34 cellular contexts compared by ENCODE assay signal in the genomic region with DNA sequence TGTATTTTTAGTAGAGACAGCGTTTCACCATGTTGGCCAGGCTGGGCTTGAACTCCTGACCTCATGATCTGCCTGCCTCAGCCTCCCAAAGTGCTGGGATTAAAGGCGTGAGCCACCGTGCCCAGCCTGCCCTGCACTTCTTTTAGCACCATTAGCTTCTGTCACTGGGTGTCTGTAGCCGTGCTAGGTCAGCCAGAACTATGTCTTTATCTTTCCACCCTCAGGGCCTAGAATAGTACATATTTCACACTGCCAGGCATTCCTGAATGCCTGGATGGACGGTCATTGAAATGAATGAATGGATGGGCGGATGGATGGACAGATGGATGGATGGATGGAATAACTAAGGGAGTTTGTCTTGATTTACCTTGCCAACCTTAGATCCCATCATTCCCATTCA.
"Had no signal": no experiment of that assay in that cellular context is flagged by ENCODE, and none has a peak within 500 bp of the region (broad histone marks: within the 10 kb centered on the region; RNA-seq: fewer than 3 reads in every experiment).

No MANE protein-coding gene starts in this region.

- H3K9me3 Mint-ChIP-seq: activated CD4-positive, alpha-beta memory T cell treated with anti-CD3 and anti-CD28 coated beads for 36 hours; activated naive CD4-positive, alpha-beta T cell treated with anti-CD3 and anti-CD28 coated beads for 36 hours; activated naive CD8-positive, alpha-beta T cell treated with anti-CD3 and anti-CD28 coated beads, Interleukin-2, amount 50 U/mL, for 24 hours; activated T-cell treated with anti-CD3 and anti-CD28 coated beads, Interleukin-2, amount 50 U/mL, for 4 hours; activated T-helper 1 cell treated with anti-CD3 and anti-CD28 coated beads, Interleukin-12 subunit alpha, Interleukin-12 subunit beta, Interleukin-2, Interleukin-4 antibody, amounts not matched to agents 30 ng/mL and 10 ng/mL and 1 ng/mL, durations not matched to agents 14 hours and 24 hours and 36 hours; T-helper 1 cell treated with Interleukin-12 subunit alpha and Interleukin-12 subunit beta and Interleukin-4 antibody, amounts not matched to agents 30 μg/mL and 1 μg/mL, for 36 hours; T-helper 2 cell treated with Interferon-gamma antibody and Interleukin-4, amounts not matched to agents 5 μg/mL and 100 μg/mL, for 36 hours had no signal

- H3K27me3 ChIP-seq: brain microvascular endothelial cell, MG63, Peyer's patch, SJCRH30 had no signal

- H3K4me3 Mint-ChIP-seq: activated CD4-positive, alpha-beta memory T cell treated with anti-CD3 and anti-CD28 coated beads for 36 hours; activated CD4-positive, alpha-beta T cell treated with anti-CD3 and anti-CD28 coated beads for 36 hours; activated naive CD4-positive, alpha-beta T cell treated with anti-CD3 and anti-CD28 coated beads for 36 hours; activated naive CD8-positive, alpha-beta T cell; activated naive CD8-positive, alpha-beta T cell treated with anti-CD3 and anti-CD28 coated beads, Interleukin-2, amount 50 U/mL, for 24 hours; activated T-cell treated with anti-CD3 and anti-CD28 coated beads, Interleukin-2, amount 50 U/mL, for 4 hours; activated T-helper 1 cell treated with anti-CD3 and anti-CD28 coated beads, Interleukin-12 subunit alpha, Interleukin-12 subunit beta, Interleukin-2, Interleukin-4 antibody, amounts not matched to agents 30 ng/mL and 10 ng/mL and 1 ng/mL, durations not matched to agents 14 hours and 24 hours and 36 hours; T-helper 1 cell treated with Interleukin-12 subunit alpha and Interleukin-12 subunit beta and Interleukin-4 antibody, amounts not matched to agents 30 μg/mL and 1 μg/mL, for 36 hours; T-helper 2 cell treated with Interferon-gamma antibody and Interleukin-4, amounts not matched to agents 5 μg/mL and 100 μg/mL, for 36 hours; WTC11 had no signal

- H3K27ac Mint-ChIP-seq: activated CD4-positive, alpha-beta memory T cell treated with anti-CD3 and anti-CD28 coated beads for 36 hours; activated CD4-positive, alpha-beta T cell treated with anti-CD3 and anti-CD28 coated beads for 36 hours; activated naive CD4-positive, alpha-beta T cell treated with anti-CD3 and anti-CD28 coated beads for 36 hours; activated naive CD8-positive, alpha-beta T cell; activated naive CD8-positive, alpha-beta T cell treated with anti-CD3 and anti-CD28 coated beads, Interleukin-2, amount 50 U/mL, for 24 hours; activated T-helper 1 cell treated with anti-CD3 and anti-CD28 coated beads, Interleukin-12 subunit alpha, Interleukin-12 subunit beta, Interleukin-2, Interleukin-4 antibody, amounts not matched to agents 30 ng/mL and 10 ng/mL and 1 ng/mL, durations not matched to agents 14 hours and 24 hours and 36 hours; T-helper 1 cell treated with Interleukin-12 subunit alpha and Interleukin-12 subunit beta and Interleukin-4 antibody, amounts not matched to agents 30 μg/mL and 1 μg/mL, for 36 hours; T-helper 2 cell treated with Interferon-gamma antibody and Interleukin-4, amounts not matched to agents 5 μg/mL and 100 μg/mL, for 36 hours; WTC11 had no signal

- H3K4me1 ChIP-seq: Peyer's patch, SJCRH30 had no signal

- H3K27me3 Mint-ChIP-seq: activated CD4-positive, alpha-beta memory T cell treated with anti-CD3 and anti-CD28 coated beads for 36 hours had no signal

- ATAC-seq: activated CD4-positive, alpha-beta T cell treated with anti-CD3 and anti-CD28 coated beads for 36 hours; activated CD4-positive, CD25-positive, alpha-beta regulatory T cell treated with anti-CD3 and anti-CD28 coated beads, Interleukin-2, amount 50 U/mL, for 24 hours; activated naive CD8-positive, alpha-beta T cell treated with anti-CD3 and anti-CD28 coated beads, Interleukin-2, amount 50 U/mL, for 24 hours; activated T-cell treated with anti-CD3 and anti-CD28 coated beads, Interleukin-2, amount 50 U/mL, for 4 hours; PC-3 had no signal

- H3K36me3 Mint-ChIP-seq: activated CD4-positive, alpha-beta memory T cell treated with anti-CD3 and anti-CD28 coated beads for 36 hours; WTC11 had no signal

- DNase-seq: activated CD4-positive, alpha-beta memory T cell treated with anti-CD3 and anti-CD28 coated beads for 36 hours; activated CD4-positive, alpha-beta T cell treated with anti-CD3 and anti-CD28 coated beads for 36 hours; activated CD4-positive, alpha-beta T cell treated with anti-CD3 and anti-CD28 coated beads, Interleukin-2, amount 50 U/mL, for 1 hour; activated CD8-positive, alpha-beta memory T cell treated with anti-CD3 and anti-CD28 coated beads, Interleukin-2, amount 50 U/mL, for 4 hours; activated gamma-delta T cell treated with Interleukin-2 at 50 U/mL for 16 hours; activated naive CD4-positive, alpha-beta T cell treated with anti-CD3 and anti-CD28 coated beads for 36 hours; activated naive CD8-positive, alpha-beta T cell treated with anti-CD3 and anti-CD28 coated beads, Interleukin-2, amount 50 U/mL, for 24 hours; activated T-cell treated with anti-CD3 and anti-CD28 coated beads for 4 hours; activated T-cell treated with anti-CD3 and anti-CD28 coated beads, Interleukin-2, amount 50 U/mL, for 4 hours; anterior cingulate cortex; brain microvascular endothelial cell; Kasumi-1; KG1; MG63; NCI-H1048; NCI-H1105 treated with DMSO at 0.1 percent for 48 hours; NCI-H1436; NCI-H1694; NCI-H1930; NCI-H2081 treated with DMSO at 0.1 percent for 48 hours; NCI-H345; NCI-H524 treated with DMSO at 0.1 percent for 48 hours; PC-3; Peyer's patch; RPMI8226; SHP77; SJCRH30 had no signal

- H3K27ac ChIP-seq: brain microvascular endothelial cell, Peyer's patch, SJCRH30, SK-N-MC had no signal

- H3K4me1 Mint-ChIP-seq: activated CD4-positive, alpha-beta T cell treated with anti-CD3 and anti-CD28 coated beads for 36 hours; activated naive CD8-positive, alpha-beta T cell treated with anti-CD3 and anti-CD28 coated beads, Interleukin-2, amount 50 U/mL, for 24 hours had no signal

- H3K4me3 ChIP-seq: MG63, Peyer's patch, SJCRH30, SK-N-MC had no signal

- H3K36me3 ChIP-seq: brain microvascular endothelial cell, Peyer's patch, SJCRH30 had no signal

- H3K9me3 ChIP-seq: MG63, Peyer's patch, SJCRH30 had no signal
